In genomic region chr16:57383276-57384247, GRCh38 we compare ENCODE assay signal across 10 cellular contexts. TPM values are rescaled to one million over a fixed set of nuclear protein-coding genes. Genes with fewer than 3 reads are reported as not detected.
DNase-seq lines count a peak whose midpoint lies in the region; ATAC-seq and TF ChIP-seq lines count a peak whose summit lies in the region.
"Had no signal": no experiment of that assay in that cellular context is flagged by ENCODE, and none has a peak within 500 bp of the region (broad histone marks: within the 10 kb centered on the region; RNA-seq: fewer than 3 reads in every experiment).

No MANE protein-coding gene starts in this region.

- no peaks in the 10 kb centered on the region for H3K36me3 Mint-ChIP-seq in activated naive CD4-positive, alpha-beta T cell treated with anti-CD3 and anti-CD28 coated beads, Interleukin-2, amount 50 U/mL, for 72 hours
- no peaks in the 10 kb centered on the region for H3K36me3 Mint-ChIP-seq in activated naive CD4-positive, alpha-beta T cell treated with anti-CD3 and anti-CD28 coated beads, Interleukin-2, amount 10 ng/mL, durations not matched to agents 7 days and 5 days

- ATAC-seq in activated naive CD4-positive, alpha-beta T cell treated with anti-CD3 and anti-CD28 coated beads, Interleukin-2, amount 50 U/mL, for 72 hours = no peak
- no peak for ATAC-seq in GM18858 (IDR thresholded peaks at IDR 0.05; ENCODE audit: unreplicated experiment)

- H3K4me3 ChIP-seq in ascending aorta (no peak overlapping the region), tibial artery (no peak overlapping the region)

- CTCF ChIA-PET in activated naive CD4-positive, alpha-beta T cell treated with anti-CD3 and anti-CD28 coated beads, Interleukin-2, amount 10 ng/mL, durations not matched to agents 7 days and 5 days (lab: Charles Lee) = no interaction called here

- H3K4me1 ChIP-seq in ascending aorta = peaks cover 0 to 33% of the 10 kb centered on the region in 2 donors
- peaks cover 0 to 83% (median 48%) of the 10 kb centered on the region in 4 donors for H3K4me1 ChIP-seq in tibial artery

- no peaks in the 10 kb centered on the region for H3K9me3 Mint-ChIP-seq in activated naive CD4-positive, alpha-beta T cell treated with anti-CD3 and anti-CD28 coated beads, Interleukin-2, amount 50 U/mL, for 72 hours
- no peaks in the 10 kb centered on the region for H3K9me3 Mint-ChIP-seq in activated naive CD4-positive, alpha-beta T cell treated with anti-CD3 and anti-CD28 coated beads, Interleukin-2, amount 10 ng/mL, durations not matched to agents 7 days and 5 days

- H3K27ac ChIP-seq in ascending aorta = peak overlapping the region; percentile 65 to 75
- peak overlapping the region; percentile 49 to 52 for H3K27ac ChIP-seq in tibial artery

- no peaks in the 10 kb centered on the region for H3K4me1 Mint-ChIP-seq in activated naive CD4-positive, alpha-beta T cell treated with anti-CD3 and anti-CD28 coated beads, Interleukin-2, amount 10 ng/mL, durations not matched to agents 7 days and 5 days

- intact Hi-C loops in ascending aorta (cut with DNase I) = loop anchor here (2.0 kb wide), 1 partner anchor 33 kb away; no protein-coding TSS in a partner anchor
- intact Hi-C loops in tibial artery (cut with DNase I; ENCODE audit: low total_unique reads) = no loop called here

- peaks cover 30% of the 10 kb centered on the region in 2 donors for H3K36me3 ChIP-seq in ascending aorta
- H3K36me3 ChIP-seq in tibial artery = peaks cover 23 to 48% (median 42%) of the 10 kb centered on the region in 3 donors

- peak overlapping the region; percentile 43 to 55 for H3K27ac Mint-ChIP-seq in activated naive CD4-positive, alpha-beta T cell treated with anti-CD3 and anti-CD28 coated beads, Interleukin-2, amount 50 U/mL, for 72 hours
- no peak overlapping the region for H3K27ac Mint-ChIP-seq in activated naive CD4-positive, alpha-beta T cell treated with anti-CD3 and anti-CD28 coated beads, Interleukin-2, amount 10 ng/mL, durations not matched to agents 7 days and 5 days

- H3K9me3 ChIP-seq in ascending aorta (no peaks in the 10 kb centered on the region), tibial artery (no peaks in the 10 kb centered on the region)

- H3K27me3 ChIP-seq in ascending aorta (no peaks in the 10 kb centered on the region), tibial artery (no peaks in the 10 kb centered on the region)

- no peak overlapping the region for H3K4me3 Mint-ChIP-seq in activated naive CD4-positive, alpha-beta T cell treated with anti-CD3 and anti-CD28 coated beads, Interleukin-2, amount 10 ng/mL, durations not matched to agents 7 days and 5 days

- peaks cover 16% of the 10 kb centered on the region for H3K27me3 Mint-ChIP-seq in activated naive CD4-positive, alpha-beta T cell treated with anti-CD3 and anti-CD28 coated beads, Interleukin-2, amount 10 ng/mL, durations not matched to agents 7 days and 5 days

- TF ChIP-seq CTCF in ascending aorta (IDR thresholded peaks at IDR 0.05) = no peak
- no peak for TF ChIP-seq CTCF in tibial artery (IDR thresholded peaks at IDR 0.05)

- DNase-seq in activated naive CD4-positive, alpha-beta T cell treated with anti-CD3 and anti-CD28 coated beads, Interleukin-2, amount 50 U/mL, for 72 hours (ENCODE audit: low spot score in 2 of 2) = no peak
- no peak for DNase-seq in activated naive CD4-positive, alpha-beta T cell treated with anti-CD3 and anti-CD28 coated beads, Interleukin-2, amount 10 ng/mL, durations not matched to agents 7 days and 5 days
- DNase-seq in ascending aorta (ENCODE audit: low spot score in 2 of 2) = peak in 1 of 2 donors; percentile 77
- DNase-seq in islet precursor cell = peak; percentile 95
- peak; percentile 52 to 83 for DNase-seq in tibial artery
- no peak for DNase-seq in NCI-H2196 treated with DMSO at 0.1 percent for 48 hours (lab: John Stamatoyannopoulos, UW; ENCODE audit: unreplicated experiment)
- DNase-seq in NCI-H1092 treated with DMSO at 0.1 percent for 48 hours (lab: John Stamatoyannopoulos, UW) = no peak
- DNase-seq: activated naive CD4-positive, alpha-beta T cell treated with anti-CD3 and anti-CD28 coated beads, Interleukin-2, amount 50 U/mL, for 16 hours; T-helper 9 cell had no signal

RNA-seq across cellular contexts. Expression of gene CX3CL1, which starts 11.3 kb away (rescaled TPM):
- total RNA-seq in activated naive CD4-positive, alpha-beta T cell treated with anti-CD3 and anti-CD28 coated beads, Interleukin-2, amount 50 U/mL, for 72 hours = under 1 TPM in 1 of 2 donors, not detected in 1; 0.07 TPM
- total RNA-seq in ascending aorta = 251 TPM

RNA-seq across cellular contexts. Expression of gene CCL17, which starts 21.0 kb away (rescaled TPM):
- not detected for total RNA-seq in activated naive CD4-positive, alpha-beta T cell treated with anti-CD3 and anti-CD28 coated beads, Interleukin-2, amount 50 U/mL, for 72 hours
- not detected for total RNA-seq in ascending aorta

RNA-seq across cellular contexts. Expression of gene CCL22, which starts 25.0 kb away (rescaled TPM):
- 1 to 10 TPM; 2.3 to 2.6 TPM for total RNA-seq in activated naive CD4-positive, alpha-beta T cell treated with anti-CD3 and anti-CD28 coated beads, Interleukin-2, amount 50 U/mL, for 72 hours
- not detected for total RNA-seq in ascending aorta

Comparison
In these comparisons a context has a peak if more than half of its experiments do, and no peak if none do; other contexts are left out.
1. DNase-seq: peak in islet precursor cell (single experiment) and tibial artery (2 of 2); none in activated naive CD4-positive, alpha-beta T cell treated with anti-CD3 and anti-CD28 coated beads, Interleukin-2, amount 50 U/mL, for 72 hours (0 of 2), activated naive CD4-positive, alpha-beta T cell treated with anti-CD3 and anti-CD28 coated beads, Interleukin-2, amount 10 ng/mL, durations not matched to agents 7 days and 5 days (single experiment), NCI-H2196 treated with DMSO at 0.1 percent for 48 hours (single experiment) and NCI-H1092 treated with DMSO at 0.1 percent for 48 hours (single experiment).
2. RNA of gene CX3CL1, which starts 11.3 kb away (total RNA-seq): 251 TPM in ascending aorta (single experiment); 0.07 TPM in activated naive CD4-positive, alpha-beta T cell treated with anti-CD3 and anti-CD28 coated beads, Interleukin-2, amount 50 U/mL, for 72 hours; every median in the first group is over 100 times any median in the second.